ENCODE assay signal across 8 cellular contexts in the genomic region with DNA sequence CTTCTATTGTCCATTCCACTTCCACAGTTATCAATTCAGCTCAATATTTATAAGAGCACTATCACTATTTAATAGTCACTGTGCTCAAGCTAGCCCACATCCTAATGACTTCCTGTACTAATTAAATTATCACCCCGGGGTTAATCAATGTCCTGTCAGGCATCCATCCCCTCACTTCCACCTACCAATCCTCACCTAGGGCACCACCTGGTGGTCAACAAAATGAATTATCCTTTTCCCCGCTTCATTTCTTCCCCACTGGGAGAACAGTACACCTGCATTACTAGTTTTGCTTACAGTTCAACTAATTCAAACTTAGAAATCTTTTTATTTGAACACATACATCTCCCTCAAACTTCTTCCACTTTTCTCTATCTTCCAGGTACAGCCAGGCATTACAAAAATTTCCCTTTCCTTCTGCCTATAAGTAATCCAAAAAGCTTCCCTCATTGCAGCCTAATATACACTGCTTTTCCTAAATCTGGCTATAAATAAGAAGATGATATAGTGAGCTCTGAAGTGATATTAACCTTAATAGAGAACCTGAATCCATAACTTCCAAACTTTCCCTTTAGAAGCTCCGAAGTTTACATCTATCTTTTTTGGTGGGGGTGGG.
DNase-seq lines count a peak whose midpoint lies in the region; ATAC-seq and TF ChIP-seq lines count a peak whose summit lies in the region.

No MANE protein-coding gene starts in this region.

- no peak overlapping the region for H3K4me2 ChIP-seq in smooth muscle cell

- intact Hi-C loops in Panc1 (cut with micrococcal nuclease; ENCODE audit: unreplicated experiment): loop anchor here (1.0 to 5.0 kb wide), 3 partner anchors 175 to 333 kb away; no protein-coding TSS in a partner anchor
- intact Hi-C loops in left ventricle myocardium inferior (cut with micrococcal nuclease): loop anchor here (2.0 to 10.0 kb wide), 3 partner anchors 110 to 350 kb away; no protein-coding TSS in a partner anchor

- no peak overlapping the region for H3K9ac ChIP-seq in smooth muscle cell (ENCODE audit: low read depth)

- TF ChIP-seq CTCF in Panc1 (IDR thresholded peaks at IDR 0.05) (peak; percentile 87), left ventricle myocardium inferior (IDR thresholded peaks at IDR 0.05; ENCODE audit: borderline replicate concordance) (peak; percentile 77), smooth muscle cell (IDR thresholded peaks at IDR 0.05; ENCODE audit: borderline replicate concordance, insufficient read depth, poor library complexity, severe bottlenecking) (peak; percentile 57)

- H3F3A ChIP-seq in smooth muscle cell (ENCODE audit: low read depth): peaks cover 3% of the 10 kb centered on the region

- CTCF ChIA-PET in activated CD8-positive, alpha-beta memory T cell treated with anti-CD3 and anti-CD28 coated beads, Interleukin-2, amount 10 ng/mL, durations not matched to agents 7 days and 5 days (lab: Charles Lee): interaction anchor here (0.9 to 1.4 kb wide), 11 partner anchors 12 to 442 kb away, joined by 3 to 6 read pairs (median 3); partner anchors contain the start of genes IFT122 and MBD4
- CTCF ChIA-PET in Panc1 (lab: Charles Lee): interaction anchor here (1.2 to 1.8 kb wide), 2 partner anchors 109 to 198 kb away, joined by 3 to 5 read pairs; no protein-coding TSS in a partner anchor

- H3K4me3 ChIP-seq in Panc1 (ENCODE audit: low read depth in 2 of 2, low read length in 2 of 2) (no peak overlapping the region), left ventricle myocardium inferior (no peak overlapping the region), smooth muscle cell (no peak overlapping the region)

- H3K27me3 ChIP-seq in Panc1 (ENCODE audit: control insufficient read depth, insufficient read depth, low read length) (no peaks in the 10 kb centered on the region), left ventricle myocardium inferior (ENCODE audit: low read depth) (no peaks in the 10 kb centered on the region), smooth muscle cell (ENCODE audit: low read depth) (no peaks in the 10 kb centered on the region)

- ATAC-seq in activated CD8-positive, alpha-beta memory T cell treated with anti-CD3 and anti-CD28 coated beads, Interleukin-2, amount 10 ng/mL, durations not matched to agents 7 days and 5 days: peak; percentile 55
- ATAC-seq in Panc1 (peak; percentile 87), GM21528 (IDR thresholded peaks at IDR 0.05; ENCODE audit: low FRiP score, unreplicated experiment) (no peak)

- H4K20me1 ChIP-seq in smooth muscle cell (ENCODE audit: low read depth): peaks cover 19% of the 10 kb centered on the region

- BruUV-seq in Panc1 (replicated peaks; lab: Mats Ljungman, UMichigan): TSS peak; percentile 10

- no peak overlapping the region for H3K4me3 Mint-ChIP-seq in activated CD8-positive, alpha-beta memory T cell treated with anti-CD3 and anti-CD28 coated beads, Interleukin-2, amount 10 ng/mL, durations not matched to agents 7 days and 5 days
- peak overlapping the region in 2 of 4 donors; percentile 43 to 74 for H3K4me3 Mint-ChIP-seq in IgD-negative memory B cell
- no peak overlapping the region for H3K4me3 Mint-ChIP-seq in activated naive CD8-positive, alpha-beta T cell treated with anti-CD3 and anti-CD28 coated beads for 36 hours

- no peak overlapping the region for H3K27ac Mint-ChIP-seq in activated CD8-positive, alpha-beta memory T cell treated with anti-CD3 and anti-CD28 coated beads, Interleukin-2, amount 10 ng/mL, durations not matched to agents 7 days and 5 days
- H3K27ac Mint-ChIP-seq in IgD-negative memory B cell: peak overlapping the region in 2 of 3 donors; percentile 40 to 69
- H3K27ac Mint-ChIP-seq in activated naive CD8-positive, alpha-beta T cell treated with anti-CD3 and anti-CD28 coated beads for 36 hours: no peak overlapping the region

- H3K79me2 ChIP-seq in smooth muscle cell (ENCODE audit: low read depth): peaks cover 20% of the 10 kb centered on the region

- POLR2A ChIA-PET in Panc1 (lab: Charles Lee): no interaction called here

- H3K27ac ChIP-seq in Panc1 (ENCODE audit: low read length) (no peak overlapping the region), left ventricle myocardium inferior (replicated peaks) (no peak overlapping the region), smooth muscle cell (ENCODE audit: low read depth) (no peak overlapping the region)

- no peaks in the 10 kb centered on the region for H3K36me3 Mint-ChIP-seq in activated CD8-positive, alpha-beta memory T cell treated with anti-CD3 and anti-CD28 coated beads, Interleukin-2, amount 10 ng/mL, durations not matched to agents 7 days and 5 days
- H3K36me3 Mint-ChIP-seq in IgD-negative memory B cell: no peaks in the 10 kb centered on the region
- H3K36me3 Mint-ChIP-seq in activated naive CD8-positive, alpha-beta T cell treated with anti-CD3 and anti-CD28 coated beads for 36 hours: peaks cover 1% of the 10 kb centered on the region

- in situ Hi-C loops in Panc1 (cut with HindIII; ENCODE audit: low pct_unique_long_range_greater_than_20kb, low sequenced_read_pairs): loop anchor here (25.0 kb wide), 1 partner anchor 163 kb away; no protein-coding TSS in a partner anchor

- peaks cover 18% of the 10 kb centered on the region for H3K4me1 Mint-ChIP-seq in activated CD8-positive, alpha-beta memory T cell treated with anti-CD3 and anti-CD28 coated beads, Interleukin-2, amount 10 ng/mL, durations not matched to agents 7 days and 5 days
- H3K4me1 Mint-ChIP-seq in IgD-negative memory B cell: peaks cover 31 to 48% (median 40%) of the 10 kb centered on the region in 3 donors
- H3K4me1 Mint-ChIP-seq in activated naive CD8-positive, alpha-beta T cell treated with anti-CD3 and anti-CD28 coated beads for 36 hours: peaks cover 15% of the 10 kb centered on the region

- H3K9me3 ChIP-seq in Panc1 (ENCODE audit: control insufficient read depth, insufficient read depth, low read depth, low read length): no peaks in the 10 kb centered on the region
- H3K9me3 ChIP-seq in left ventricle myocardium inferior (replicated peaks): no peaks in the 10 kb centered on the region
- H3K9me3 ChIP-seq in smooth muscle cell (replicated peaks; ENCODE audit: low read depth): no peaks in the 10 kb centered on the region

- H2AFZ ChIP-seq in smooth muscle cell (ENCODE audit: low read depth): no peak overlapping the region

- H3K36me3 ChIP-seq in Panc1 (ENCODE audit: control insufficient read depth, insufficient read depth, low read length): no peaks in the 10 kb centered on the region
- H3K36me3 ChIP-seq in left ventricle myocardium inferior: no peaks in the 10 kb centered on the region
- H3K36me3 ChIP-seq in smooth muscle cell (ENCODE audit: low read depth): no peaks in the 10 kb centered on the region

- peak; percentile 56 for DNase-seq in activated CD8-positive, alpha-beta memory T cell treated with anti-CD3 and anti-CD28 coated beads, Interleukin-2, amount 10 ng/mL, durations not matched to agents 7 days and 5 days
- DNase-seq in activated CD8-positive, alpha-beta memory T cell treated with anti-CD3 and anti-CD28 coated beads for 24 hours: no peak
- DNase-seq in Panc1 (ENCODE audit: low read depth, low spot score) (peak; percentile 47), left ventricle myocardium inferior (no peak), smooth muscle cell (lab: John Stamatoyannopoulos, UW; ENCODE audit: unreplicated experiment) (no peak)
- peak; percentile 46 for DNase-seq in activated naive CD8-positive, alpha-beta T cell treated with anti-CD3 and anti-CD28 coated beads for 36 hours

- no peaks in the 10 kb centered on the region for H3K4me1 ChIP-seq in Panc1 (ENCODE audit: control insufficient read depth, insufficient read depth, low read length)
- peaks cover 28% of the 10 kb centered on the region for H3K4me1 ChIP-seq in left ventricle myocardium inferior
- H3K4me1 ChIP-seq in smooth muscle cell (ENCODE audit: low read depth): peaks cover 3% of the 10 kb centered on the region

- H3K9me3 Mint-ChIP-seq in activated CD8-positive, alpha-beta memory T cell treated with anti-CD3 and anti-CD28 coated beads, Interleukin-2, amount 10 ng/mL, durations not matched to agents 7 days and 5 days (ENCODE audit: low read depth): no peaks in the 10 kb centered on the region
- H3K9me3 Mint-ChIP-seq in IgD-negative memory B cell: no peaks in the 10 kb centered on the region
- no peaks in the 10 kb centered on the region for H3K9me3 Mint-ChIP-seq in activated naive CD8-positive, alpha-beta T cell treated with anti-CD3 and anti-CD28 coated beads for 36 hours

- H3K27me3 Mint-ChIP-seq in activated CD8-positive, alpha-beta memory T cell treated with anti-CD3 and anti-CD28 coated beads, Interleukin-2, amount 10 ng/mL, durations not matched to agents 7 days and 5 days: no peaks in the 10 kb centered on the region
- H3K27me3 Mint-ChIP-seq in IgD-negative memory B cell: no peaks in the 10 kb centered on the region
- H3K27me3 Mint-ChIP-seq in activated naive CD8-positive, alpha-beta T cell treated with anti-CD3 and anti-CD28 coated beads for 36 hours: no peaks in the 10 kb centered on the region

- 54% methylated on average over 3 of the region's 3 CpGs for WGBS in smooth muscle cell (ENCODE audit: low lambda C conversion rate)

Comparison
In these comparisons a context has a peak if more than half of its experiments do, and no peak if none do; other contexts are left out.
1. DNase-seq: peak in activated CD8-positive, alpha-beta memory T cell treated with anti-CD3 and anti-CD28 coated beads, Interleukin-2, amount 10 ng/mL, durations not matched to agents 7 days and 5 days (single experiment), Panc1 (single experiment) and activated naive CD8-positive, alpha-beta T cell treated with anti-CD3 and anti-CD28 coated beads for 36 hours (single experiment); none in activated CD8-positive, alpha-beta memory T cell treated with anti-CD3 and anti-CD28 coated beads for 24 hours (single experiment), left ventricle myocardium inferior (single experiment) and smooth muscle cell (single experiment).
2. H3K27ac Mint-ChIP-seq: peak in IgD-negative memory B cell (2 of 3); none in activated CD8-positive, alpha-beta memory T cell treated with anti-CD3 and anti-CD28 coated beads, Interleukin-2, amount 10 ng/mL, durations not matched to agents 7 days and 5 days (single experiment) and activated naive CD8-positive, alpha-beta T cell treated with anti-CD3 and anti-CD28 coated beads for 36 hours (single experiment).
3. Peak in every context shown above with its lines, with median percentiles within 50 percentile points of each other: CTCF ChIP-seq.